17 cellular contexts compared by ENCODE assay signal in the genomic region with DNA sequence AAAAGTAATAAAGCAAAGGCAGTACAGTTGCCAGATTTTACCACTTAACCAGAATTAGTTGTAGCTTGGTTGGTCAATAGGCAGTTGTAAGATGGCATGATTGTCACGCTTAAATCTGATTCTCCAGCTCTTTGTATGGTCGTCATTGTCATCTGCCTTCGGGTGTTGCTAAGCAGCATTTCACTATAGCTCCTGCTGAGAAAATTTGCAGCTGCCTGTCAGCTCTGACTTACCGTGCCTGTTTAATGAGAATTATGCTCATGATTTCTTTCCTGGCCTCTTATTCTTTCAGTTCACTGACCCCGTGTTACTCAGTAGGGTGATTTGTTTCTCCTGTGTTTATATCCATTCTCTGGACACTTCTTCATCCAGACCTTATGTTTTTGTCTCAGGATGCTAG.
DNase-seq lines count a peak whose midpoint lies in the region; ATAC-seq lines count a peak whose summit lies in the region.
"Had no signal": no experiment of that assay in that cellular context is flagged by ENCODE, and none has a peak within 500 bp of the region (broad histone marks: within the 10 kb centered on the region; RNA-seq: fewer than 3 reads in every experiment).

No MANE protein-coding gene starts in this region.

- no peak overlapping the region for H3K4me3 Mint-ChIP-seq in naive thymus-derived CD4-positive, alpha-beta T cell
- H3K4me3 Mint-ChIP-seq: WTC11 had no signal

- H3K27me3 ChIP-seq in H7 (ENCODE audit: control insufficient read depth, insufficient read depth, low read length): no peaks in the 10 kb centered on the region
- H3K27me3 ChIP-seq in naive thymus-derived CD4-positive, alpha-beta T cell (ENCODE audit: control insufficient read depth in 2 of 2, insufficient read depth in 2 of 2, low read length in 2 of 2): no peaks in the 10 kb centered on the region
- H3K27me3 ChIP-seq: heart right ventricle, sigmoid colon, suprapubic skin had no signal

- H3K4me1 Mint-ChIP-seq in naive thymus-derived CD4-positive, alpha-beta T cell: no peaks in the 10 kb centered on the region

- DNase-seq in COR-L47 (lab: John Stamatoyannopoulos, UW) (peak; percentile 85), NCI-H1436 (lab: John Stamatoyannopoulos, UW) (peak; percentile 27), NCI-H748 (lab: John Stamatoyannopoulos, UW; ENCODE audit: unreplicated experiment) (peak; percentile 88), myocyte (ENCODE audit: low read depth) (peak; percentile 1), H7 (no peak), NOMO-1 (lab: John Stamatoyannopoulos, UW; ENCODE audit: unreplicated experiment in 2 of 2) (no peak)
- no peak for DNase-seq in stimulated activated CD4-positive, alpha-beta T cell treated with anti-CD3 and anti-CD28 coated beads, Interleukin-12 subunit alpha, Interleukin-12 subunit beta, amount 100 ng/mL, for 4 hours
- DNase-seq in naive thymus-derived CD4-positive, alpha-beta T cell: no peak
- DNase-seq: activated CD4-positive, alpha-beta T cell treated with anti-CD3 and anti-CD28 coated beads, Interleukin-2, amount 50 U/mL, for 48 hours; activated T-cell treated with anti-CD3 and anti-CD28 coated beads for 4 hours; DMS 273 treated with DMSO at 0.1 percent for 48 hours; heart right ventricle; sigmoid colon; SK-N-SH had no signal

- H3K27ac Mint-ChIP-seq in naive thymus-derived CD4-positive, alpha-beta T cell: no peak overlapping the region
- H3K27ac Mint-ChIP-seq: WTC11 had no signal

- no peaks in the 10 kb centered on the region for H3K27me3 Mint-ChIP-seq in naive thymus-derived CD4-positive, alpha-beta T cell

- ATAC-seq in naive thymus-derived CD4-positive, alpha-beta T cell: no peak
- ATAC-seq: heart right ventricle, WTC11 had no signal

- intact Hi-C loops in naive thymus-derived CD4-positive, alpha-beta T cell (cut with micrococcal nuclease): no loop called here

- POLR2A ChIA-PET in naive thymus-derived CD4-positive, alpha-beta T cell (lab: Charles Lee): no interaction called here

- no peak overlapping the region for H3K27ac ChIP-seq in naive thymus-derived CD4-positive, alpha-beta T cell (ENCODE audit: low read depth, low read length)
- H3K27ac ChIP-seq: C4-2B, heart right ventricle, suprapubic skin had no signal

- H3K36me3 ChIP-seq in H7 (replicated peaks; ENCODE audit: control insufficient read depth, insufficient read depth, low read length): no peaks in the 10 kb centered on the region; the same call in 1 of the 2 replicates
- H3K36me3 ChIP-seq in naive thymus-derived CD4-positive, alpha-beta T cell (ENCODE audit: control insufficient read depth in 2 of 3, insufficient read depth in 3 of 3, low read length in 3 of 3): peaks cover 0 to 35% (median 0%) of the 10 kb centered on the region in 3 experiments

- CTCF ChIA-PET in naive thymus-derived CD4-positive, alpha-beta T cell (lab: Charles Lee): interaction anchor here (0.6 kb wide), 1 partner anchor 53 kb away, joined by 4 read pairs; no protein-coding TSS in a partner anchor

- H3K4me3 ChIP-seq in H7 (ENCODE audit: insufficient read depth, low read depth, low read length): no peak overlapping the region
- H3K4me3 ChIP-seq in naive thymus-derived CD4-positive, alpha-beta T cell (ENCODE audit: low read length): no peak overlapping the region
- H3K4me3 ChIP-seq: heart right ventricle, sigmoid colon, suprapubic skin had no signal

- no peaks in the 10 kb centered on the region for H3K9me3 Mint-ChIP-seq in naive thymus-derived CD4-positive, alpha-beta T cell
- H3K9me3 Mint-ChIP-seq: WTC11 had no signal

- peaks cover 0 to 36% (median 9%) of the 10 kb centered on the region in 5 donors for H3K36me3 Mint-ChIP-seq in naive thymus-derived CD4-positive, alpha-beta T cell
- H3K36me3 Mint-ChIP-seq: WTC11 had no signal

- H3K4me1 ChIP-seq in naive thymus-derived CD4-positive, alpha-beta T cell (ENCODE audit: control insufficient read depth in 2 of 2, insufficient read depth in 2 of 2, low read length in 2 of 2): no peaks in the 10 kb centered on the region
- H3K4me1 ChIP-seq: heart right ventricle, sigmoid colon, suprapubic skin had no signal

- H3K9me3 ChIP-seq in naive thymus-derived CD4-positive, alpha-beta T cell (ENCODE audit: control insufficient read depth in 2 of 3, low read length in 3 of 3): no peaks in the 10 kb centered on the region
- H3K9me3 ChIP-seq: heart right ventricle, sigmoid colon, SK-N-SH, suprapubic skin had no signal

Comparison
In these comparisons a context has a peak if more than half of its experiments do, and no peak if none do; other contexts are left out.
1. DNase-seq: peak in COR-L47 (single experiment), NCI-H1436 (single experiment), NCI-H748 (single experiment) and myocyte (single experiment); none in stimulated activated CD4-positive, alpha-beta T cell treated with anti-CD3 and anti-CD28 coated beads, Interleukin-12 subunit alpha, Interleukin-12 subunit beta, amount 100 ng/mL, for 4 hours (single experiment), H7 (single experiment), NOMO-1 (0 of 2) and naive thymus-derived CD4-positive, alpha-beta T cell (0 of 9).